ENCODE assay signal across 25 cellular contexts in genomic region chr17:1653735-1654134, GRCh38. TPM values are rescaled to one million over a fixed set of nuclear protein-coding genes. Genes with fewer than 3 reads are reported as not detected.
A peak's percentile ranks its signal among the peaks of the same experiment; 100 is the strongest.
DNase-seq lines count a peak whose midpoint lies in the region; ATAC-seq, FAIRE-seq and TF ChIP-seq lines count a peak whose summit lies in the region.
"Had no signal": no experiment of that assay in that cellular context is flagged by ENCODE, and none has a peak within 500 bp of the region (broad histone marks: within the 10 kb centered on the region; RNA-seq: fewer than 3 reads in every experiment).

No MANE protein-coding gene starts in this region.

- peaks cover 69 to 86% of the 10 kb centered on the region in 2 experiments for H3K36me3 ChIP-seq in HEK293 (ENCODE audit: control insufficient read depth in 2 of 2, insufficient read depth in 1 of 2, low read length in 2 of 2)
- peaks cover 79% of the 10 kb centered on the region for H3K36me3 ChIP-seq in K562 (ENCODE audit: control insufficient read depth, insufficient read depth, low read length)
- peaks cover 78% of the 10 kb centered on the region for H3K36me3 ChIP-seq in osteoblast (ENCODE audit: insufficient read depth, low read length)

- no peak for TF ChIP-seq RAD21 in K562 (CRISPR knock-in tag; conservative IDR thresholded peaks at IDR 0.05 in 1 of 2, IDR thresholded peaks at IDR 0.05 in 1 of 2)

- no peak for TF ChIP-seq POLR2A in K562 (conservative IDR thresholded peaks at IDR 0.05)

- H4K20me1 ChIP-seq in K562 (replicated peaks; ENCODE audit: control insufficient read depth, insufficient read depth, low read length) = no peaks in the 10 kb centered on the region
- no peaks in the 10 kb centered on the region for H4K20me1 ChIP-seq in osteoblast (ENCODE audit: insufficient read depth, low read length)

- no peak overlapping the region for H3K4me3 Mint-ChIP-seq in activated CD4-positive, alpha-beta T cell treated with anti-CD3 and anti-CD28 coated beads, Interleukin-2, amount 10 ng/mL, durations not matched to agents 24 days and 14 days
- no peak overlapping the region for H3K4me3 Mint-ChIP-seq in glutamatergic neuron (ENCODE audit: unreplicated experiment)
- H3K4me3 Mint-ChIP-seq: B cell had no signal

- no peaks in the 10 kb centered on the region; the same call in 2 of the 3 replicates for H3K79me2 ChIP-seq in K562 (ENCODE audit: control insufficient read depth, insufficient read depth, low read length)
- H3K79me2 ChIP-seq in osteoblast (ENCODE audit: insufficient read depth, low read length) = no peaks in the 10 kb centered on the region

- peaks cover 9% of the 10 kb centered on the region for H3K4me1 Mint-ChIP-seq in activated CD4-positive, alpha-beta T cell treated with anti-CD3 and anti-CD28 coated beads, Interleukin-2, amount 10 ng/mL, durations not matched to agents 24 days and 14 days
- H3K4me1 Mint-ChIP-seq in glutamatergic neuron (ENCODE audit: low read depth, unreplicated experiment) = no peaks in the 10 kb centered on the region

- no peak for TF ChIP-seq CTCF in HEK293 (tag by site-specific recombination; IDR thresholded peaks at IDR 0.05)
- no peak for TF ChIP-seq CTCF in K562 (IDR thresholded peaks at IDR 0.05 in 2 of 3, conservative IDR thresholded peaks at IDR 0.05 in 1 of 3; ENCODE audit: insufficient read depth in 2 of 3, low read depth in 1 of 3, low read length in 3 of 3)
- no peak for TF ChIP-seq CTCF in osteoblast (IDR thresholded peaks at IDR 0.05; ENCODE audit: extremely low read depth, low read depth, low read length)
- no peak for TF ChIP-seq CTCF in glutamatergic neuron (IDR thresholded peaks at IDR 0.05; ENCODE audit: partially characterized antibody, unreplicated experiment)

- H3K27ac Mint-ChIP-seq in activated CD4-positive, alpha-beta T cell treated with anti-CD3 and anti-CD28 coated beads, Interleukin-2, amount 10 ng/mL, durations not matched to agents 24 days and 14 days = peak overlapping the region; percentile 29
- H3K27ac Mint-ChIP-seq in glutamatergic neuron (ENCODE audit: unreplicated experiment) = no peak overlapping the region
- H3K27ac Mint-ChIP-seq: B cell had no signal

- no peaks in the 10 kb centered on the region for H3K9me3 ChIP-seq in HEK293 (ENCODE audit: control insufficient read depth, insufficient read depth, low read depth, low read length)
- H3K9me3 ChIP-seq in K562 (replicated peaks; ENCODE audit: control insufficient read depth, insufficient read depth, low read depth, low read length) = no peaks in the 10 kb centered on the region
- no peaks in the 10 kb centered on the region for H3K9me3 ChIP-seq in osteoblast (ENCODE audit: low read depth, low read length)

- H3K4me1 ChIP-seq in HEK293 (ENCODE audit: control insufficient read depth, insufficient read depth, low read length) (peaks cover 6% of the 10 kb centered on the region), K562 (replicated peaks in 1 of 2; ENCODE audit: control insufficient read depth in 2 of 2, insufficient read depth in 2 of 2, low read length in 2 of 2) (peaks cover 16 to 24% of the 10 kb centered on the region in 2 experiments), osteoblast (ENCODE audit: insufficient read depth, low read length) (peaks cover 7% of the 10 kb centered on the region)

- no peak for FAIRE-seq in K562 (lab: Jason Lieb, UNC)
- FAIRE-seq: GM12892, H1 had no signal

- H3K9ac ChIP-seq in K562 (ENCODE audit: insufficient read depth in 1 of 2, low read depth in 2 of 2, low read length in 2 of 2) = no peak overlapping the region

- POLR2A ChIA-PET in HEK293 (lab: Yijun Ruan, JAX) = interaction anchor here (1.5 to 6.0 kb wide), 2 partner anchors 14 to 30 kb away, joined by 4 to 38 read pairs; partner anchors contain the start of gene PRPF8
- POLR2A ChIA-PET in K562 (lab: Yijun Ruan, JAX) = interaction anchor here (0.7 kb wide), 1 partner anchor 211 kb away, joined by 4 read pairs; no protein-coding TSS in a partner anchor

- no peaks in the 10 kb centered on the region for H3K27me3 Mint-ChIP-seq in activated CD4-positive, alpha-beta T cell treated with anti-CD3 and anti-CD28 coated beads, Interleukin-2, amount 10 ng/mL, durations not matched to agents 24 days and 14 days
- H3K27me3 Mint-ChIP-seq in glutamatergic neuron (ENCODE audit: unreplicated experiment) = peaks cover 2% of the 10 kb centered on the region
- H3K27me3 Mint-ChIP-seq: B cell had no signal

- CTCF ChIA-PET in HEK293 (lab: Yijun Ruan, JAX) = interaction anchor here (0.7 to 1.3 kb wide), 3 partner anchors 15 to 80 kb away, joined by 3 to 4 read pairs (median 3); no protein-coding TSS in a partner anchor
- CTCF ChIA-PET in K562 (lab: Yijun Ruan, JAX; ENCODE audit: low intra/inter-chr PET ratio) = no interaction called here

- H3K27ac ChIP-seq in HEK293 (ENCODE audit: extremely low read depth, low read depth, low read length) (peak overlapping the region; percentile 37; the same call in 1 of the 2 replicates), K562 (ENCODE audit: extremely low read depth, low read depth, low read length) (no peak overlapping the region; the same call in 2 of the 3 replicates), osteoblast (ENCODE audit: low read depth, low read length) (no peak overlapping the region)
- H3K27ac ChIP-seq: 22Rv1, HL-60, PC-9 had no signal

- no peaks in the 10 kb centered on the region for H3K9me3 Mint-ChIP-seq in activated CD4-positive, alpha-beta T cell treated with anti-CD3 and anti-CD28 coated beads, Interleukin-2, amount 10 ng/mL, durations not matched to agents 24 days and 14 days
- peaks cover 5% of the 10 kb centered on the region for H3K9me3 Mint-ChIP-seq in glutamatergic neuron (ENCODE audit: unreplicated experiment)
- H3K9me3 Mint-ChIP-seq: CD14-positive monocyte had no signal

- no peak overlapping the region for H2AFZ ChIP-seq in K562 (ENCODE audit: low read depth, low read length)
- no peak overlapping the region for H2AFZ ChIP-seq in osteoblast (ENCODE audit: low read length)
- H2AFZ ChIP-seq: PC-9 had no signal

- BruUV-seq in K562 (replicated peaks; lab: Mats Ljungman, UMichigan) = no TSS peak

- H3K27me3 ChIP-seq in K562 (ENCODE audit: control insufficient read depth in 2 of 2, insufficient read depth in 2 of 2, low read length in 2 of 2) (no peaks in the 10 kb centered on the region), osteoblast (ENCODE audit: insufficient read depth, low read length) (no peaks in the 10 kb centered on the region)

- no peak for DNase-seq in activated CD4-positive, alpha-beta T cell treated with anti-CD3 and anti-CD28 coated beads, Interleukin-2, amount 10 ng/mL, durations not matched to agents 24 days and 14 days
- no peak for DNase-seq in activated CD4-positive, alpha-beta T cell treated with anti-CD3 and anti-CD28 coated beads, Interleukin-2, amount 50 U/mL, for 4 hours
- DNase-seq in K562 (ENCODE audit: extremely low read depth in 1 of 4, low spot score in 3 of 4) = no peak
- DNase-seq in osteoblast (ENCODE audit: insufficient read length, low spot score, missing footprints) = peak; percentile 44
- DNase-seq in activated CD8-positive, alpha-beta memory T cell treated with anti-CD3 and anti-CD28 coated beads, Interleukin-2, amount 50 U/mL, for 48 hours = no peak
- DNase-seq in glutamatergic neuron = no peak
- DNase-seq in SHP77 (lab: John Stamatoyannopoulos, UW) = no peak
- DNase-seq: Calu3, DMS79 treated with DMSO at 0.1 percent for 48 hours, GF-D8, HCEC 1CT, KBM-7, NCI-H2029 treated with DMSO at 0.1 percent for 48 hours, NCI-H2227 treated with DMSO at 0.1 percent for 48 hours, NCI-H526 treated with DMSO at 0.1 percent for 48 hours, PC-9, Right ventricle myocardium superior had no signal

- H3K4me3 ChIP-seq in HEK293 (ENCODE audit: low read depth, low read length) (no peak overlapping the region), K562 (no peak overlapping the region), osteoblast (ENCODE audit: insufficient read depth, low read length) (no peak overlapping the region)
- H3K4me3 ChIP-seq: PC-9 had no signal

- no peak for TF ChIP-seq EP300 in K562 (IDR thresholded peaks at IDR 0.05; ENCODE audit: low read length)

- H3K4me2 ChIP-seq in K562 (ENCODE audit: insufficient read depth, low read length) (no peak overlapping the region), osteoblast (ENCODE audit: insufficient read depth, low read length) (no peak overlapping the region)
- H3K4me2 ChIP-seq: PC-9 had no signal

- H3K9me1 ChIP-seq in K562 (ENCODE audit: control insufficient read depth, insufficient read depth, low read length) = no peaks in the 10 kb centered on the region

- no peak for ATAC-seq in K562

- intact Hi-C loops in activated CD4-positive, alpha-beta T cell treated with anti-CD3 and anti-CD28 coated beads, Interleukin-2, amount 10 ng/mL, durations not matched to agents 24 days and 14 days (cut with micrococcal nuclease) = no loop called here
- intact Hi-C loops in K562 (cut with micrococcal nuclease) = no loop called here

- WGBS in K562 (ENCODE audit: insufficient coverage, low coverage, missing lambda C conversion rate) = 88% methylated on average over 7 of the region's 14 CpGs

- peaks cover 70% of the 10 kb centered on the region for H3K36me3 Mint-ChIP-seq in activated CD4-positive, alpha-beta T cell treated with anti-CD3 and anti-CD28 coated beads, Interleukin-2, amount 10 ng/mL, durations not matched to agents 24 days and 14 days (ENCODE audit: low read depth)
- H3K36me3 Mint-ChIP-seq in glutamatergic neuron (ENCODE audit: unreplicated experiment) = peaks cover 23% of the 10 kb centered on the region

- in situ Hi-C loops in K562 (cut with MboI) = no loop called here

RNA-seq across cellular contexts. Expression of gene RILP, which starts 4.1 kb away (rescaled TPM):
- 7.3 and 11.4 TPM in 2 replicates for total RNA-seq in activated CD4-positive, alpha-beta T cell treated with anti-CD3 and anti-CD28 coated beads, Interleukin-2, amount 10 ng/mL, durations not matched to agents 24 days and 14 days
- total RNA-seq in K562 (2011; cell fraction: chromatin; rRNA removed; ENCODE audit: low replicate concordance) = 15.7 and 47.1 TPM in 2 replicates
- 41.4 and 44.9 TPM in 2 replicates for total RNA-seq in K562 (2011; cell fraction: nucleolus; rRNA removed)
- total RNA-seq in K562 (2011; cell fraction: nucleoplasm; rRNA removed) = 19.0 and 24.0 TPM in 2 replicates
- total RNA-seq in K562 (2014; rRNA removed) (54.9 and 66.3 TPM in 2 replicates), K562 (2014; rRNA removed; fragmentation: Illumina TruSeq; extraction: Trizol) (14.1 and 15.3 TPM in 2 replicates), K562 (2015; rRNA removed; fragmentation: Illumina TruSeq; extraction: Trizol) (27.8 and 27.9 TPM in 2 replicates), K562 (2021) (41.3 and 45.4 TPM in 2 replicates), osteoblast (11.2 and 11.6 TPM in 2 replicates), glutamatergic neuron (ENCODE audit: unreplicated experiment) (4.2 TPM)
- polyA plus RNA-seq in K562 (2011; rRNA removed) (22.8 and 23.0 TPM in 2 replicates), K562 (2014; fragmentation: Illumina TruSeq; extraction: Trizol) (29.9 and 40.4 TPM in 2 replicates), K562 (2014; fragmentation: Nextera tagmentation; extraction: Ambion mirVana) (1 to 10 TPM in 1 of 2 experiments, under 1 TPM in 1; 0.75 to 2.2 TPM), K562 (2014; rRNA removed) (43.4 and 46.6 TPM in 2 replicates)
- polyA plus RNA-seq in K562 (2011; cell fraction: cytosol; rRNA removed) = 18.3 and 40.5 TPM in 2 replicates
- 40.5 and 69.5 TPM in 2 replicates for polyA plus RNA-seq in K562 (2011; cell fraction: nucleus; rRNA removed)
- polyA plus RNA-seq in K562 (2012) = 30.0 and 68.3 TPM in 2 replicates
- polyA minus RNA-seq in K562 (2011; rRNA and poly(A)+ RNA removed) = 6.7 and 9.9 TPM in 2 replicates
- 13.5 and 15.9 TPM in 2 replicates for polyA minus RNA-seq in K562 (2011; cell fraction: cytosol; rRNA and poly(A)+ RNA removed)
- 11.6 and 14.0 TPM in 2 replicates for polyA minus RNA-seq in K562 (2011; cell fraction: nucleus; rRNA and poly(A)+ RNA removed)

RNA-seq across cellular contexts. Expression of gene SCARF1, which starts 8.2 kb away (rescaled TPM):
- total RNA-seq in activated CD4-positive, alpha-beta T cell treated with anti-CD3 and anti-CD28 coated beads, Interleukin-2, amount 10 ng/mL, durations not matched to agents 24 days and 14 days = 8.4 and 9.5 TPM in 2 replicates
- total RNA-seq in K562 (2011; cell fraction: chromatin; rRNA removed; ENCODE audit: low replicate concordance) = 3.7 and 12.1 TPM in 2 replicates
- 6.1 and 10.0 TPM in 2 replicates for total RNA-seq in K562 (2011; cell fraction: nucleolus; rRNA removed)
- 5.3 and 5.6 TPM in 2 replicates for total RNA-seq in K562 (2011; cell fraction: nucleoplasm; rRNA removed)
- total RNA-seq in K562 (2014; rRNA removed) = 0.57 and 0.95 TPM in 2 replicates
- total RNA-seq in K562 (2014; rRNA removed; fragmentation: Illumina TruSeq; extraction: Trizol) = 0.19 and 0.36 TPM in 2 replicates
- 0.75 and 0.94 TPM in 2 replicates for total RNA-seq in K562 (2015; rRNA removed; fragmentation: Illumina TruSeq; extraction: Trizol)
- 1.0 and 1.5 TPM in 2 replicates for total RNA-seq in K562 (2021)
- 0.63 and 1.0 TPM in 2 replicates for polyA plus RNA-seq in K562 (2011; rRNA removed)
- 0.62 and 1.4 TPM in 2 replicates for polyA plus RNA-seq in K562 (2011; cell fraction: cytosol; rRNA removed)
- polyA plus RNA-seq in K562 (2011; cell fraction: nucleus; rRNA removed) = 5.9 and 9.9 TPM in 2 replicates
- 1.3 and 6.9 TPM in 2 replicates for polyA plus RNA-seq in K562 (2012)
- 0.16 and 0.44 TPM in 2 replicates for polyA plus RNA-seq in K562 (2014; fragmentation: Illumina TruSeq; extraction: Trizol)
- polyA plus RNA-seq in K562 (2014; fragmentation: Nextera tagmentation; extraction: Ambion mirVana) = under 1 TPM; 0.04 to 0.08 TPM
- polyA plus RNA-seq in K562 (2014; rRNA removed) = 0.80 and 2.1 TPM in 2 replicates
- 0.09 and 0.25 TPM in 2 replicates for polyA minus RNA-seq in K562 (2011; rRNA and poly(A)+ RNA removed)
- polyA minus RNA-seq in K562 (2011; cell fraction: cytosol; rRNA and poly(A)+ RNA removed) = 0.67 and 1.0 TPM in 2 replicates
- 1.6 and 1.9 TPM in 2 replicates for polyA minus RNA-seq in K562 (2011; cell fraction: nucleus; rRNA and poly(A)+ RNA removed)
- total RNA-seq in osteoblast = 0.88 and 1.4 TPM in 2 replicates
- total RNA-seq in glutamatergic neuron (ENCODE audit: unreplicated experiment) = 4.0 TPM
- total RNA-seq: NCI-H460 had no signal

RNA-seq across cellular contexts. Expression of gene SLC43A2, which starts 25.1 kb away (rescaled TPM):
- 2.8 and 3.4 TPM in 2 replicates for total RNA-seq in activated CD4-positive, alpha-beta T cell treated with anti-CD3 and anti-CD28 coated beads, Interleukin-2, amount 10 ng/mL, durations not matched to agents 24 days and 14 days
- 20.6 and 51.1 TPM in 2 replicates for total RNA-seq in K562 (2011; cell fraction: chromatin; rRNA removed; ENCODE audit: low replicate concordance)
- total RNA-seq in K562 (2011; cell fraction: nucleolus; rRNA removed) = 34.0 and 41.2 TPM in 2 replicates
- total RNA-seq in K562 (2011; cell fraction: nucleoplasm; rRNA removed) = 21.8 and 28.6 TPM in 2 replicates
- total RNA-seq in K562 (2014; rRNA removed) (6.2 and 6.6 TPM in 2 replicates), K562 (2014; rRNA removed; fragmentation: Illumina TruSeq; extraction: Trizol) (2.9 and 3.4 TPM in 2 replicates), K562 (2015; rRNA removed; fragmentation: Illumina TruSeq; extraction: Trizol) (2.5 TPM in 2 replicates), K562 (2021) (9.4 and 10.2 TPM in 2 replicates), osteoblast (4.4 and 5.4 TPM in 2 replicates), glutamatergic neuron (ENCODE audit: unreplicated experiment) (31.3 TPM)
- polyA plus RNA-seq in K562 (2011; rRNA removed) (4.2 and 9.0 TPM in 2 replicates), K562 (2014; fragmentation: Illumina TruSeq; extraction: Trizol) (3.6 and 6.5 TPM in 2 replicates), K562 (2014; fragmentation: Nextera tagmentation; extraction: Ambion mirVana) (under 1 TPM; 0.03 to 0.04 TPM), K562 (2014; rRNA removed) (5.8 and 6.4 TPM in 2 replicates)
- 5.7 and 11.9 TPM in 2 replicates for polyA plus RNA-seq in K562 (2011; cell fraction: cytosol; rRNA removed)
- 5.7 and 7.6 TPM in 2 replicates for polyA plus RNA-seq in K562 (2011; cell fraction: nucleus; rRNA removed)
- 5.3 and 6.5 TPM in 2 replicates for polyA plus RNA-seq in K562 (2012)
- 5.2 and 7.1 TPM in 2 replicates for polyA minus RNA-seq in K562 (2011; rRNA and poly(A)+ RNA removed)
- polyA minus RNA-seq in K562 (2011; cell fraction: cytosol; rRNA and poly(A)+ RNA removed) = 5.4 and 11.7 TPM in 2 replicates
- polyA minus RNA-seq in K562 (2011; cell fraction: nucleus; rRNA and poly(A)+ RNA removed) = 7.9 TPM in 2 replicates

RNA-seq across cellular contexts. Expression of gene PRPF8, which starts 30.9 kb away (rescaled TPM):
- 432 and 442 TPM in 2 replicates for total RNA-seq in activated CD4-positive, alpha-beta T cell treated with anti-CD3 and anti-CD28 coated beads, Interleukin-2, amount 10 ng/mL, durations not matched to agents 24 days and 14 days
- 654 and 969 TPM in 2 replicates for total RNA-seq in K562 (2011; cell fraction: chromatin; rRNA removed; ENCODE audit: low replicate concordance)
- 322 and 340 TPM in 2 replicates for total RNA-seq in K562 (2011; cell fraction: nucleolus; rRNA removed)
- total RNA-seq in K562 (2011; cell fraction: nucleoplasm; rRNA removed) = 351 and 363 TPM in 2 replicates
- total RNA-seq in K562 (2014; rRNA removed) (85.9 and 111 TPM in 2 replicates), K562 (2014; rRNA removed; fragmentation: Illumina TruSeq; extraction: Trizol) (64.3 and 72.1 TPM in 2 replicates), K562 (2015; rRNA removed; fragmentation: Illumina TruSeq; extraction: Trizol) (64.6 and 74.2 TPM in 2 replicates), K562 (2021) (278 and 294 TPM in 2 replicates), osteoblast (107 and 111 TPM in 2 replicates), glutamatergic neuron (ENCODE audit: unreplicated experiment) (297 TPM)
- polyA plus RNA-seq in K562 (2011; rRNA removed) (64.3 and 160 TPM in 2 replicates), K562 (2014; fragmentation: Illumina TruSeq; extraction: Trizol) (208 and 224 TPM in 2 replicates), K562 (2014; fragmentation: Nextera tagmentation; extraction: Ambion mirVana) (100 to 1,000 TPM; 128 to 174 TPM), K562 (2014; rRNA removed) (77.2 and 85.9 TPM in 2 replicates)
- 111 and 123 TPM in 2 replicates for polyA plus RNA-seq in K562 (2011; cell fraction: cytosol; rRNA removed)
- 279 and 287 TPM in 2 replicates for polyA plus RNA-seq in K562 (2011; cell fraction: nucleus; rRNA removed)
- 137 and 179 TPM in 2 replicates for polyA plus RNA-seq in K562 (2012)
- 219 and 329 TPM in 2 replicates for polyA minus RNA-seq in K562 (2011; rRNA and poly(A)+ RNA removed)
- 406 and 503 TPM in 2 replicates for polyA minus RNA-seq in K562 (2011; cell fraction: cytosol; rRNA and poly(A)+ RNA removed)
- polyA minus RNA-seq in K562 (2011; cell fraction: nucleus; rRNA and poly(A)+ RNA removed) = 87.5 and 163 TPM in 2 replicates

RNA-seq across cellular contexts. Expression of gene TLCD2, which starts 56.4 kb away (rescaled TPM):
- 0.07 and 0.14 TPM in 2 replicates for total RNA-seq in activated CD4-positive, alpha-beta T cell treated with anti-CD3 and anti-CD28 coated beads, Interleukin-2, amount 10 ng/mL, durations not matched to agents 24 days and 14 days
- 1.2 and 1.5 TPM in 2 replicates for total RNA-seq in K562 (2011; cell fraction: chromatin; rRNA removed; ENCODE audit: low replicate concordance)
- 1.1 and 1.2 TPM in 2 replicates for total RNA-seq in K562 (2011; cell fraction: nucleolus; rRNA removed)
- total RNA-seq in K562 (2011; cell fraction: nucleoplasm; rRNA removed) = 1.2 and 1.5 TPM in 2 replicates
- total RNA-seq in K562 (2014; rRNA removed) = 0.45 and 0.54 TPM in 2 replicates
- 0.64 and 0.65 TPM in 2 replicates for total RNA-seq in K562 (2014; rRNA removed; fragmentation: Illumina TruSeq; extraction: Trizol)
- total RNA-seq in K562 (2015; rRNA removed; fragmentation: Illumina TruSeq; extraction: Trizol) = 0.76 and 0.98 TPM in 2 replicates
- total RNA-seq in K562 (2021) = 0.78 and 0.89 TPM in 2 replicates
- 0.46 and 0.50 TPM in 2 replicates for polyA plus RNA-seq in K562 (2011; rRNA removed)
- 0.49 and 0.53 TPM in 2 replicates for polyA plus RNA-seq in K562 (2011; cell fraction: cytosol; rRNA removed)
- 0.39 and 0.54 TPM in 2 replicates for polyA plus RNA-seq in K562 (2011; cell fraction: nucleus; rRNA removed)
- polyA plus RNA-seq in K562 (2012) = 0.89 and 4.5 TPM in 2 replicates
- 0.58 and 0.64 TPM in 2 replicates for polyA plus RNA-seq in K562 (2014; fragmentation: Illumina TruSeq; extraction: Trizol)
- under 1 TPM; 0.10 to 0.13 TPM for polyA plus RNA-seq in K562 (2014; fragmentation: Nextera tagmentation; extraction: Ambion mirVana)
- 0.73 and 1.0 TPM in 2 replicates for polyA plus RNA-seq in K562 (2014; rRNA removed)
- 0.72 and 0.81 TPM in 2 replicates for polyA minus RNA-seq in K562 (2011; rRNA and poly(A)+ RNA removed)
- 0.48 and 0.73 TPM in 2 replicates for polyA minus RNA-seq in K562 (2011; cell fraction: cytosol; rRNA and poly(A)+ RNA removed)
- polyA minus RNA-seq in K562 (2011; cell fraction: nucleus; rRNA and poly(A)+ RNA removed) = 0.40 and 0.56 TPM in 2 replicates
- 4.7 TPM in 2 replicates for total RNA-seq in osteoblast
- total RNA-seq in glutamatergic neuron (ENCODE audit: unreplicated experiment) = 0.96 TPM
- total RNA-seq: B cell had no signal
- polyA plus RNA-seq: CD14-positive monocyte had no signal
